In the genomic region with DNA sequence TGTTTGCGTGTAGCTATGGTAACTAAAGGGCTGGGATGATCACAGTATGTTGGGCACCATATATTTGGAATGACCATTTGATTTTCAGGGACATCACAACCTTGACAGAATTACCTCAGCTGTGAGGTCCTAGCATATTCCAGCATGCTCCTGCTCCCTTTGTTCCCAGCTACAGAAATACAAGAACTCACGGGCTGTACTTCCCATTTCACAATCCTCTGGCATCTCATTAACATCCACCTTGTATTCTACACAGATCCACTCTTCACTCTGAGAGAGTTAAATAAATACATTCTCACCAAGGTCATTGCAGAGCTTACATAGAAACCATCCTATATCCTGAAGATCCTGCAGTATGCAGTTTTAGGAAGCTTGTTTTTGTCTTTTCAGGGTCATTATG, we compare ENCODE assay signal across 15 cellular contexts.
DNase-seq lines count a peak whose midpoint lies in the region; ATAC-seq, FAIRE-seq and TF ChIP-seq lines count a peak whose summit lies in the region.
"Had no signal": no experiment of that assay in that cellular context is flagged by ENCODE, and none has a peak within 500 bp of the region (broad histone marks: within the 10 kb centered on the region; RNA-seq: fewer than 3 reads in every experiment).

No MANE protein-coding gene starts in this region.

- no peak for TF ChIP-seq POLR2A in A549 (IDR thresholded peaks at IDR 0.05; ENCODE audit: low read length)

- no peak for FAIRE-seq in A549 (lab: Jason Lieb, UNC)
- FAIRE-seq: GM12878, GM18507, HepG2 had no signal

- H3K4me3 ChIP-seq in A549 (peak overlapping the region; percentile 27; the same call in 1 of the 3 replicates), rectal smooth muscle tissue (ENCODE audit: low read length) (no peak overlapping the region)
- H3K4me3 ChIP-seq: GM12878, GM23248 had no signal

- TF ChIP-seq RAD21 in A549 (conservative IDR thresholded peaks at IDR 0.05 in 1 of 2, IDR thresholded peaks at IDR 0.05 in 1 of 2): no peak

- H3K9me3 Mint-ChIP-seq in CD4-positive, alpha-beta T cell: peaks cover 2% of the 10 kb centered on the region

- no peaks in the 10 kb centered on the region for H3K36me3 Mint-ChIP-seq in T-helper 17 cell (ENCODE audit: low read depth)
- H3K36me3 Mint-ChIP-seq in CD4-positive, alpha-beta T cell (ENCODE audit: low read depth): no peaks in the 10 kb centered on the region
- H3K36me3 Mint-ChIP-seq: CD14-positive monocyte; CD8-positive, alpha-beta memory T cell had no signal

- 40% methylated on average over 2 of the region's 2 CpGs for WGBS in A549 (ENCODE audit: missing lambda C conversion rate)

- DNase-seq in A549 (ENCODE audit: low read depth in 1 of 2, low spot score in 1 of 2) (peak in 1 of 2 experiments; percentile 18), COLO668 (lab: John Stamatoyannopoulos, UW; ENCODE audit: unreplicated experiment) (peak; percentile 0), NCI-H69 (lab: John Stamatoyannopoulos, UW) (peak; percentile 37), T-helper 17 cell (no peak), germinal center (ENCODE audit: low spot score) (no peak)
- no peak for DNase-seq in CD4-positive, alpha-beta T cell
- DNase-seq: CD8-positive, alpha-beta memory T cell; DMS79; GM23248; H7 had no signal

- H3K9me3 ChIP-seq in A549 (no peaks in the 10 kb centered on the region), T-helper 17 cell (ENCODE audit: control insufficient read depth, low read length, poor library complexity, severe bottlenecking) (no peaks in the 10 kb centered on the region)
- H3K9me3 ChIP-seq in CD4-positive, alpha-beta T cell (ENCODE audit: control insufficient read depth, low read length): no peaks in the 10 kb centered on the region

- CTCF ChIA-PET in A549 (lab: Yijun Ruan, JAX): interaction anchor here (0.7 kb wide), 1 partner anchor 341 kb away, joined by 3 read pairs; no protein-coding TSS in a partner anchor
- CTCF ChIA-PET in CD4-positive, alpha-beta T cell (lab: Charles Lee): no interaction called here

- H3K9ac ChIP-seq in rectal smooth muscle tissue (ENCODE audit: low read length): no peak overlapping the region
- H3K9ac ChIP-seq: GM23248 had no signal

- peaks cover 40% of the 10 kb centered on the region for H3K4me1 ChIP-seq in A549
- no peaks in the 10 kb centered on the region for H3K4me1 ChIP-seq in rectal smooth muscle tissue (ENCODE audit: control insufficient read depth, insufficient read depth, low read length)

- H3K27ac ChIP-seq in A549 (peak overlapping the region; percentile 80 to 81), rectal smooth muscle tissue (ENCODE audit: low read depth, low read length) (peak overlapping the region; percentile 11)
- H3K27ac ChIP-seq in CD4-positive, alpha-beta T cell (ENCODE audit: low read depth, low read length): no peak overlapping the region
- H3K27ac ChIP-seq: GM23248 had no signal

- no peak overlapping the region for H3K27ac Mint-ChIP-seq in T-helper 17 cell
- H3K27ac Mint-ChIP-seq in CD4-positive, alpha-beta T cell: no peak overlapping the region

- no peaks in the 10 kb centered on the region for H3K27me3 Mint-ChIP-seq in T-helper 17 cell
- H3K27me3 Mint-ChIP-seq in CD4-positive, alpha-beta T cell: no peaks in the 10 kb centered on the region

- ATAC-seq in A549 (peak; percentile 11 to 64; a peak in 5 of 6 replicates), T-helper 17 cell (no peak)
- ATAC-seq in CD4-positive, alpha-beta T cell (ENCODE audit: poor library complexity): no peak
- ATAC-seq: GM12878, HepG2 had no signal

- POLR2A ChIA-PET in A549 (lab: Yijun Ruan, JAX): no interaction called here
- POLR2A ChIA-PET in CD4-positive, alpha-beta T cell (lab: Charles Lee): no interaction called here

- no peaks in the 10 kb centered on the region for H3K4me1 Mint-ChIP-seq in T-helper 17 cell
- H3K4me1 Mint-ChIP-seq in CD4-positive, alpha-beta T cell (ENCODE audit: low read depth): no peaks in the 10 kb centered on the region
- H3K4me1 Mint-ChIP-seq: CD14-positive monocyte; CD8-positive, alpha-beta memory T cell had no signal

- TF ChIP-seq CTCF in A549 (IDR thresholded peaks at IDR 0.05): no peak
- no peak for TF ChIP-seq CTCF in CD4-positive, alpha-beta T cell (IDR thresholded peaks at IDR 0.05)

- H3K4me3 Mint-ChIP-seq in T-helper 17 cell: no peak overlapping the region
- H3K4me3 Mint-ChIP-seq in CD4-positive, alpha-beta T cell: no peak overlapping the region
- H3K4me3 Mint-ChIP-seq: CD14-positive monocyte; CD8-positive, alpha-beta memory T cell had no signal

- no peaks in the 10 kb centered on the region for H3K27me3 ChIP-seq in rectal smooth muscle tissue (ENCODE audit: control insufficient read depth, insufficient read depth, low read length)
- H3K27me3 ChIP-seq in CD4-positive, alpha-beta T cell (ENCODE audit: control insufficient read depth, insufficient read depth, low read length): no peaks in the 10 kb centered on the region

- no peak for TF ChIP-seq EP300 in A549 (IDR thresholded peaks at IDR 0.05)

- H3K36me3 ChIP-seq in rectal smooth muscle tissue (ENCODE audit: control insufficient read depth, insufficient read depth, low read length): no peaks in the 10 kb centered on the region

- H3K4me2 ChIP-seq in A549: peak overlapping the region; percentile 86

- intact Hi-C loops in CD4-positive, alpha-beta T cell (cut with DNase I, micrococcal nuclease): no loop called here

TF ChIP-seq in A549, 52 proteins besides CTCF, POLR2A, EP300 and RAD21:
- TF ChIP-seq CHD4 (IDR thresholded peaks at IDR 0.05; ENCODE audit: borderline replicate concordance) (no peak), HOXA7 (CRISPR knock-in tag; IDR thresholded peaks at IDR 0.05) (no peak), TP53 (CRISPR knock-in tag; IDR thresholded peaks at IDR 0.05) (no peak), ZSCAN20 (CRISPR knock-in tag; IDR thresholded peaks at IDR 0.05) (no peak), JUN (IDR thresholded peaks at IDR 0.05) (no peak), HOXB13 (CRISPR knock-in tag; IDR thresholded peaks at IDR 0.05; ENCODE audit: low read depth) (no peak), SREBF2 (IDR thresholded peaks at IDR 0.05) (no peak), BHLHE40 (IDR thresholded peaks at IDR 0.05; ENCODE audit: low read depth, low read length) (no peak)
- TF ChIP-seq, protein P1, sequence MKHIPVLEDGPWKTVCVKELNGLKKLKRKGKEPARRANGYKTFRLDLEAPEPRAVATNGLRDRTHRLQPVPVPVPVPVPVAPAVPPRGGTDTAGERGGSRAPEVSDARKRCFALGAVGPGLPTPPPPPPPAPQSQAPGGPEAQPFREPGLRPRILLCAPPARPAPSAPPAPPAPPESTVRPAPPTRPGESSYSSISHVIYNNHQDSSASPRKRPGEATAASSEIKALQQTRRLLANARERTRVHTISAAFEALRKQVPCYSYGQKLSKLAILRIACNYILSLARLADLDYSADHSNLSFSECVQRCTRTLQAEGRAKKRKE (CRISPR knock-in tag; IDR thresholded peaks at IDR 0.05; ENCODE audit: low read depth): no peak
- TF ChIP-seq, protein P2, sequence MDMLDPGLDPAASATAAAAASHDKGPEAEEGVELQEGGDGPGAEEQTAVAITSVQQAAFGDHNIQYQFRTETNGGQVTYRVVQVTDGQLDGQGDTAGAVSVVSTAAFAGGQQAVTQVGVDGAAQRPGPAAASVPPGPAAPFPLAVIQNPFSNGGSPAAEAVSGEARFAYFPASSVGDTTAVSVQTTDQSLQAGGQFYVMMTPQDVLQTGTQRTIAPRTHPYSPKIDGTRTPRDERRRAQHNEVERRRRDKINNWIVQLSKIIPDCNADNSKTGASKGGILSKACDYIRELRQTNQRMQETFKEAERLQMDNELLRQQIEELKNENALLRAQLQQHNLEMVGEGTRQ (IDR thresholded peaks at IDR 0.05): no peak
- TF ChIP-seq, protein P3, sequence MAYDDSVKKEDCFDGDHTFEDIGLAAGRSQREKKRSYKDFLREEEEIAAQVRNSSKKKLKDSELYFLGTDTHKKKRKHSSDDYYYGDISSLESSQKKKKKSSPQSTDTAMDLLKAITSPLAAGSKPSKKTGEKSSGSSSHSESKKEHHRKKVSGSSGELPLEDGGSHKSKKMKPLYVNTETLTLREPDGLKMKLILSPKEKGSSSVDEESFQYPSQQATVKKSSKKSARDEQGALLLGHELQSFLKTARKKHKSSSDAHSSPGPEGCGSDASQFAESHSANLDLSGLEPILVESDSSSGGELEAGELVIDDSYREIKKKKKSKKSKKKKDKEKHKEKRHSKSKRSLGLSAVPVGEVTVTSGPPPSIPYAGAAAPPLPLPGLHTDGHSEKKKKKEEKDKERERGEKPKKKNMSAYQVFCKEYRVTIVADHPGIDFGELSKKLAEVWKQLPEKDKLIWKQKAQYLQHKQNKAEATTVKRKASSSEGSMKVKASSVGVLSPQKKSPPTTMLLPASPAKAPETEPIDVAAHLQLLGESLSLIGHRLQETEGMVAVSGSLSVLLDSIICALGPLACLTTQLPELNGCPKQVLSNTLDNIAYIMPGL (CRISPR knock-in tag; IDR thresholded peaks at IDR 0.05; ENCODE audit: borderline replicate concordance): no peak
TF ChIP-seq in A549: peak in this region for 0.

Comparison
In these comparisons a context has a peak if more than half of its experiments do, and no peak if none do; other contexts are left out.
1. ATAC-seq: peak in A549 (2 of 2); none in T-helper 17 cell (single experiment) and CD4-positive, alpha-beta T cell (single experiment).
2. DNase-seq: peak in COLO668 (single experiment) and NCI-H69 (single experiment); none in T-helper 17 cell (0 of 3), CD4-positive, alpha-beta T cell (0 of 10) and germinal center (single experiment).